Comparison of ENCODE assay signal across 22 cellular contexts in the genomic region with DNA sequence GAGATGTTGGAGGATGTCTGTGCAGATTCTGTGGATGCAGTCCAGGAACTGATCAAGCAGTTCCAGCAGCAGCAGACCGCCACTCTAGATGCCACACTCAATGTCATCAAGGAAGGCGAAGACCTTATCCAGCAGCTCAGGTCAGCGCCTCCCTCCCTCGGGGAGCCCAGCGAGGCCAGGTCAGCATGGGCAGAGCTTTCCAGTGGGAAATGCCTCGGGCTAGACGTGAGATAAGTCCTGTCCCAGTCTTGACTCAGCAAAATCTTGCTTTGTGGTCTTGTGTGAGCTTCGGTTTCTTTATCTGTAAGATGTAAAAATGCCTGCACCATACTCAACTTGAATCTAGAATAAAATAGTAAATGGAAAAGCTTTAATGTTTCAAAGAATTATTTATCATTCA.
A peak's percentile ranks its signal among the peaks of the same experiment; 100 is the strongest.
DNase-seq lines count a peak whose midpoint lies in the region; ATAC-seq, FAIRE-seq and TF ChIP-seq lines count a peak whose summit lies in the region.
"Had no signal": no experiment of that assay in that cellular context is flagged by ENCODE, and none has a peak within 500 bp of the region (broad histone marks: within the 10 kb centered on the region; RNA-seq: fewer than 3 reads in every experiment).

No MANE protein-coding gene starts in this region.

- H2AFZ ChIP-seq in astrocyte (ENCODE audit: low read depth, low read length) = no peak overlapping the region
- H2AFZ ChIP-seq in smooth muscle cell (ENCODE audit: low read depth) = no peak overlapping the region

- H3K9ac ChIP-seq in astrocyte (ENCODE audit: low read length) = no peak overlapping the region
- H3K9ac ChIP-seq in smooth muscle cell (ENCODE audit: low read depth) = no peak overlapping the region

- TF ChIP-seq CTCF in astrocyte (IDR thresholded peaks at IDR 0.05; ENCODE audit: insufficient read depth, low read depth, low read length) = no peak
- TF ChIP-seq CTCF in glutamatergic neuron (IDR thresholded peaks at IDR 0.05; ENCODE audit: partially characterized antibody, unreplicated experiment) = no peak
- no peak for TF ChIP-seq CTCF in smooth muscle cell (IDR thresholded peaks at IDR 0.05; ENCODE audit: borderline replicate concordance, insufficient read depth, poor library complexity, severe bottlenecking)
- TF ChIP-seq CTCF in psoas muscle (IDR thresholded peaks at IDR 0.05) = no peak

- H3K36me3 Mint-ChIP-seq in astrocyte (ENCODE audit: low read depth, unreplicated experiment) = peaks cover 11% of the 10 kb centered on the region
- peaks cover 16% of the 10 kb centered on the region for H3K36me3 Mint-ChIP-seq in glutamatergic neuron (ENCODE audit: unreplicated experiment)
- H3K36me3 Mint-ChIP-seq: CD14-positive monocyte, naive B cell had no signal

- H3K4me3 Mint-ChIP-seq in astrocyte (ENCODE audit: unreplicated experiment) (no peak overlapping the region), glutamatergic neuron (ENCODE audit: unreplicated experiment) (peak overlapping the region; percentile 68)
- H3K4me3 Mint-ChIP-seq: activated CD8-positive, alpha-beta T cell treated with anti-CD3 and anti-CD28 coated beads for 36 hours; CD14-positive monocyte; naive B cell had no signal

- H4K20me1 ChIP-seq in astrocyte (ENCODE audit: insufficient read depth, low read length) (no peaks in the 10 kb centered on the region), smooth muscle cell (ENCODE audit: low read depth) (no peaks in the 10 kb centered on the region)

- H3K4me3 ChIP-seq in astrocyte (ENCODE audit: insufficient read depth, low read depth, low read length) (no peak overlapping the region), smooth muscle cell (no peak overlapping the region), psoas muscle (no peak overlapping the region)
- H3K4me3 ChIP-seq: MG63 had no signal

- peaks cover 11% of the 10 kb centered on the region for H3F3A ChIP-seq in smooth muscle cell (ENCODE audit: low read depth)

- H3K27me3 Mint-ChIP-seq in astrocyte (ENCODE audit: low read depth, unreplicated experiment) (no peaks in the 10 kb centered on the region), glutamatergic neuron (ENCODE audit: unreplicated experiment) (peaks cover 9% of the 10 kb centered on the region)

- H3K27me3 ChIP-seq in astrocyte (ENCODE audit: insufficient read depth, low read length) (no peaks in the 10 kb centered on the region), smooth muscle cell (ENCODE audit: low read depth) (no peaks in the 10 kb centered on the region), psoas muscle (ENCODE audit: insufficient read depth in 3 of 3, low read length in 2 of 3) (no peaks in the 10 kb centered on the region)

- H3K79me2 ChIP-seq in astrocyte (ENCODE audit: insufficient read depth, low read length) (no peaks in the 10 kb centered on the region), smooth muscle cell (ENCODE audit: low read depth) (no peaks in the 10 kb centered on the region)

- TF ChIP-seq POLR2A in GM12892 (IDR thresholded peaks at IDR 0.05; ENCODE audit: low read depth, low read length) = no peak

- no peaks in the 10 kb centered on the region for H3K9me3 Mint-ChIP-seq in astrocyte (ENCODE audit: unreplicated experiment)
- peaks cover 20% of the 10 kb centered on the region for H3K9me3 Mint-ChIP-seq in glutamatergic neuron (ENCODE audit: unreplicated experiment)
- H3K9me3 Mint-ChIP-seq: activated CD8-positive, alpha-beta T cell treated with anti-CD3 and anti-CD28 coated beads for 36 hours; naive B cell had no signal

- 29% methylated on average over 8 of the region's 8 CpGs for WGBS in smooth muscle cell (ENCODE audit: low lambda C conversion rate)
- WGBS in psoas muscle, 3 donors = 90 to 92% (median 90%) methylated on average over 8 of the region's 8 CpGs

- H3K4me1 ChIP-seq in astrocyte (ENCODE audit: insufficient read depth, low read length) (no peaks in the 10 kb centered on the region), smooth muscle cell (ENCODE audit: low read depth) (peaks cover 14% of the 10 kb centered on the region), psoas muscle (no peaks in the 10 kb centered on the region)

- H3K36me3 ChIP-seq in astrocyte (ENCODE audit: insufficient read depth, low read length) (peaks cover 3% of the 10 kb centered on the region), smooth muscle cell (ENCODE audit: low read depth) (no peaks in the 10 kb centered on the region), psoas muscle (ENCODE audit: insufficient read depth in 1 of 2, low read depth in 1 of 2) (peaks cover 0 to 5% of the 10 kb centered on the region in 2 donors)
- H3K36me3 ChIP-seq: MG63 had no signal

- FAIRE-seq in GM12892 (lab: Jason Lieb, UNC) (peak; percentile 44), astrocyte (lab: Jason Lieb, UNC) (no peak)
- FAIRE-seq: RCC 7860, small intestine, TTC549 had no signal

- H3K27ac Mint-ChIP-seq in astrocyte (ENCODE audit: unreplicated experiment) (peak overlapping the region; percentile 3), glutamatergic neuron (ENCODE audit: unreplicated experiment) (peak overlapping the region; percentile 82)
- H3K27ac Mint-ChIP-seq: activated CD8-positive, alpha-beta T cell treated with anti-CD3 and anti-CD28 coated beads for 36 hours; CD14-positive monocyte had no signal

- H3K4me1 Mint-ChIP-seq in astrocyte (ENCODE audit: low read depth, unreplicated experiment) = peaks cover 13% of the 10 kb centered on the region
- peaks cover 45% of the 10 kb centered on the region for H3K4me1 Mint-ChIP-seq in glutamatergic neuron (ENCODE audit: low read depth, unreplicated experiment)
- H3K4me1 Mint-ChIP-seq: CD14-positive monocyte, naive B cell had no signal

- H3K4me2 ChIP-seq in astrocyte (ENCODE audit: low read length) = no peak overlapping the region
- peak overlapping the region; percentile 50 for H3K4me2 ChIP-seq in smooth muscle cell

- no peaks in the 10 kb centered on the region for H3K9me3 ChIP-seq in astrocyte (ENCODE audit: insufficient read depth, low read depth, low read length)
- H3K9me3 ChIP-seq in smooth muscle cell (replicated peaks; ENCODE audit: low read depth) = no peaks in the 10 kb centered on the region
- no peaks in the 10 kb centered on the region for H3K9me3 ChIP-seq in psoas muscle
- H3K9me3 ChIP-seq: MG63 had no signal

- DNase-seq in GM12892 (ENCODE audit: insufficient read length) (no peak), astrocyte (ENCODE audit: low read depth) (no peak), glutamatergic neuron (peak; percentile 45), smooth muscle cell (lab: John Stamatoyannopoulos, UW; ENCODE audit: unreplicated experiment) (no peak), amniotic stem cell (lab: John Stamatoyannopoulos, UW) (no peak), HuH-7 (ENCODE audit: low spot score) (no peak), psoas muscle (no peak)
- DNase-seq: activated CD8-positive, alpha-beta T cell treated with anti-CD3 and anti-CD28 coated beads for 36 hours; activated T-cell treated with anti-CD3 and anti-CD28 coated beads for 4 hours; Calu3; central memory CD4-positive, alpha-beta T cell; left cardiac atrium; MG63; naive B cell; nucleus accumbens; stimulated activated CD4-positive, alpha-beta T cell treated with anti-CD3 and anti-CD28 coated beads, Interleukin-2, amount 100 ng/mL, for 24 hours; substantia nigra had no signal

- intact Hi-C loops in psoas muscle (cut with DNase I) = no loop called here

- no peak for ATAC-seq in psoas muscle
- ATAC-seq: activated CD4-positive, CD25-positive, alpha-beta regulatory T cell treated with anti-CD3 and anti-CD28 coated beads, Interleukin-2, amount 50 U/mL, for 24 hours; activated CD8-positive, alpha-beta T cell treated with anti-CD3 and anti-CD28 coated beads for 36 hours had no signal

- no peak overlapping the region for H3K27ac ChIP-seq in astrocyte (ENCODE audit: low read depth, low read length)
- H3K27ac ChIP-seq in smooth muscle cell (ENCODE audit: low read depth) = peak overlapping the region; percentile 6
- H3K27ac ChIP-seq in psoas muscle = no peak overlapping the region
